In the genomic region with DNA sequence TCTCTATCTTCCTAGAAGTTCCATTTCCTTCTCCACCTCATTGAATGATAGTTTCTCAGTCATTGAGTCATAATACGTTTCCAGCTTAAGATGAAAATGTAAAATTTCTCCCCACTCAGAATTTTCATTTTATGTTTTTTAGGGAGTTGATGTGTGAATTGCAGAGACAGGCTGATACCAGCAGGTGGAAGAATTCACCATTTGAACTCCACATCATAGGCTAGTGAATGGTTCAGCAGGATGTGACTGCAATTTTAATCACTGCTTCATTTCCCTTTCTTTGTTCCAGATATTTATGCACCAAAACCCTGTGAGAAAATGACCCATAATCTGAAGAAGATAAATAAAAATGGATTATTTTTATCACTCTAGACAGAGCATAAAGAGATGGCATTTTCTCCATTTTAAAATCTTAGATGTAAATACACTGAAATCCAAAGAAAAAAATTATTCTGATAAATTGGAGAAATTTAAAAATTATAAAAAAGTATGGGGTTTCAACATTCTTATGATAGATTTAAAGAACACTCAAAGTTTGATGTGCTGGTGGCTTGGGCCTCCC, we compare ENCODE assay signal across 10 cellular contexts. TPM values are rescaled to one million over a fixed set of nuclear protein-coding genes. Genes with fewer than 3 reads are reported as not detected.
A peak's percentile ranks its signal among the peaks of the same experiment; 100 is the strongest.
DNase-seq lines count a peak whose midpoint lies in the region; ATAC-seq, FAIRE-seq and TF ChIP-seq lines count a peak whose summit lies in the region.
"Had no signal": no experiment of that assay in that cellular context is flagged by ENCODE, and none has a peak within 500 bp of the region (broad histone marks: within the 10 kb centered on the region; RNA-seq: fewer than 3 reads in every experiment).

No MANE protein-coding gene starts in this region.

- H3K27ac ChIP-seq in endodermal cell (ENCODE audit: low read depth, low read length), result no peak overlapping the region

- WGBS in endodermal cell (ENCODE audit: insufficient coverage in 1 of 2, insufficient read length in 1 of 2), 2 experiments, result 60% methylated on average over 1 of the region's 1 CpG; no CpG with 5 or more reads in 1 of the 2 experiments

- no peaks in the 10 kb centered on the region for H3K36me3 ChIP-seq in endodermal cell (ENCODE audit: control insufficient read depth, insufficient read depth, low read length)

- H3K27me3 Mint-ChIP-seq in CD14-positive monocyte (ENCODE audit: low read depth in 3 of 3) (no peaks in the 10 kb centered on the region), endodermal cell (ENCODE audit: insufficient read depth) (no peaks in the 10 kb centered on the region), mesothelial cell of epicardium (ENCODE audit: low read depth) (no peaks in the 10 kb centered on the region)
- H3K27me3 Mint-ChIP-seq: IgD-negative memory B cell had no signal

- H3K4me3 ChIP-seq in endodermal cell (ENCODE audit: low read length), result no peak overlapping the region

- H3K36me3 Mint-ChIP-seq in CD14-positive monocyte, result no peaks in the 10 kb centered on the region
- no peaks in the 10 kb centered on the region for H3K36me3 Mint-ChIP-seq in endodermal cell (ENCODE audit: low read depth)
- no peaks in the 10 kb centered on the region for H3K36me3 Mint-ChIP-seq in mesothelial cell of epicardium
- H3K36me3 Mint-ChIP-seq: IgD-negative memory B cell, natural killer cell had no signal

- no peaks in the 10 kb centered on the region for H3K9me3 ChIP-seq in endodermal cell (ENCODE audit: control insufficient read depth, low read length)

- ATAC-seq in HG03378 (IDR thresholded peaks at IDR 0.05; ENCODE audit: unreplicated experiment) (no peak), GM21619 (IDR thresholded peaks at IDR 0.05; ENCODE audit: unreplicated experiment) (no peak), HG03159 (IDR thresholded peaks at IDR 0.05; ENCODE audit: unreplicated experiment) (no peak)

- FAIRE-seq in H54 (lab: Jason Lieb, UNC), result peak; percentile 87

- H3K4me3 Mint-ChIP-seq in CD14-positive monocyte (no peak overlapping the region), endodermal cell (no peak overlapping the region), mesothelial cell of epicardium (no peak overlapping the region)
- H3K4me3 Mint-ChIP-seq: natural killer cell had no signal

- intact Hi-C loops in CD14-positive monocyte (cut with micrococcal nuclease), result loop anchor here in 1 of 2 donors (1.0 kb wide), 1 partner anchor 285 kb away; the partner anchor contains the start of gene TMX1

- H3K9me3 Mint-ChIP-seq in CD14-positive monocyte (no peaks in the 10 kb centered on the region), endodermal cell (peaks cover 1% of the 10 kb centered on the region), mesothelial cell of epicardium (no peaks in the 10 kb centered on the region)
- H3K9me3 Mint-ChIP-seq: IgD-negative memory B cell, natural killer cell had no signal

- TF ChIP-seq CTCF in CD14-positive monocyte (IDR thresholded peaks at IDR 0.05) (peak; percentile 73), endodermal cell (conservative IDR thresholded peaks at IDR 0.05) (peak; percentile 77), mesothelial cell of epicardium (IDR thresholded peaks at IDR 0.05; ENCODE audit: unreplicated experiment) (peak; percentile 58)

- H3K9ac ChIP-seq in endodermal cell (ENCODE audit: extremely low read depth, low read length, poor library complexity, severe bottlenecking), result no peak overlapping the region

- H3K4me1 ChIP-seq in endodermal cell (ENCODE audit: control insufficient read depth, insufficient read depth, low read length), result no peaks in the 10 kb centered on the region

- H3K27ac Mint-ChIP-seq in CD14-positive monocyte, result peak overlapping the region; percentile 79 to 97 (median 93)
- H3K27ac Mint-ChIP-seq in endodermal cell, result no peak overlapping the region
- H3K27ac Mint-ChIP-seq in mesothelial cell of epicardium, result peak overlapping the region; percentile 88
- H3K27ac Mint-ChIP-seq: IgD-negative memory B cell, natural killer cell had no signal

- no peak for DNase-seq in CD14-positive monocyte (ENCODE audit: low spot score)
- DNase-seq in H54 (ENCODE audit: insufficient read length, low spot score), result peak; percentile 27
- peak; percentile 57 for DNase-seq in NOMO-1 treated with DMSO at 0.1 percent for 48 hours (lab: John Stamatoyannopoulos, UW; ENCODE audit: unreplicated experiment)
- DNase-seq in endodermal cell, result no peak
- no peak for DNase-seq in mesothelial cell of epicardium (ENCODE audit: low spot score in 2 of 2, unreplicated experiment in 2 of 2)
- DNase-seq: natural killer cell had no signal

- H3K4me1 Mint-ChIP-seq in CD14-positive monocyte (peaks cover 37% of the 10 kb centered on the region), endodermal cell (peaks cover 3% of the 10 kb centered on the region), mesothelial cell of epicardium (peaks cover 11% of the 10 kb centered on the region)
- H3K4me1 Mint-ChIP-seq: IgD-negative memory B cell, natural killer cell had no signal

- no peaks in the 10 kb centered on the region for H3K27me3 ChIP-seq in endodermal cell (ENCODE audit: control insufficient read depth, insufficient read depth, low read length, poor library complexity, severe bottlenecking)

- no peak for TF ChIP-seq POLR2A in H54 (IDR thresholded peaks at IDR 0.05; ENCODE audit: low read depth, low read length)

RNA-seq across cellular contexts. Expression of gene PYGL, which starts 10.6 kb away (rescaled TPM):
- polyA plus RNA-seq in CD14-positive monocyte, result 100 to 1,000 TPM; 166 to 184 TPM
- total RNA-seq in endodermal cell, result 10 to 100 TPM; 38.1 to 41.5 TPM
- 25.3 TPM for polyA plus RNA-seq in endodermal cell (2013, experiment 1 of 2)
- polyA plus RNA-seq in endodermal cell (2013, experiment 2 of 2), result 24.2 TPM
- 19.9 to 21.6 TPM (median 20.8 TPM) in 3 replicates for total RNA-seq in mesothelial cell of epicardium

Comparison
In these comparisons a context has a peak if more than half of its experiments do, and no peak if none do; other contexts are left out.
1. DNase-seq: peak in H54 (single experiment) and NOMO-1 treated with DMSO at 0.1 percent for 48 hours (single experiment); none in CD14-positive monocyte (single experiment), endodermal cell (single experiment) and mesothelial cell of epicardium (0 of 2).
2. Peak in every context shown above with its lines, with median percentiles within 50 percentile points of each other: CTCF ChIP-seq.